ENCODE assay signal across 17 cellular contexts in the genomic region with DNA sequence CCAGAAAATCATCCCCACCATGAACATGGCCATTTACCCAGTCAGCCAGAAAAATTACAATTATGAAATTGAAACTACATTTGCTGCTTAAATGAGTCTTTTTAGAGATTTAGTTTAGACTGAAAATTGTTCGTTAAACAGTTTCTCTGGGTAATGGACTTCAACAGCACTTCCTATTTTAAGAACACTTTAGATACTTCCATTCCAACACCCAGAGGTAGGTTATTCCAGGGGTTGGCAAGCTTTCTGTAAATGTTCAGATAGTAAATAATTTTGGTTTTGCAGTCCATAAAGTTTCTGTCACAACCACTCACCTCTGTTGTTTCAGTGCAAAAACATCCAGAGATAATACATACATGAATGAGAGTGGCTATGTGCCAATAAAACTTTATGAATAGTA. TPM values are rescaled to one million over a fixed set of nuclear protein-coding genes. Genes with fewer than 3 reads are reported as not detected.
A peak's percentile ranks its signal among the peaks of the same experiment; 100 is the strongest.
DNase-seq lines count a peak whose midpoint lies in the region; ATAC-seq and TF ChIP-seq lines count a peak whose summit lies in the region.
"Had no signal": no experiment of that assay in that cellular context is flagged by ENCODE, and none has a peak within 500 bp of the region (broad histone marks: within the 10 kb centered on the region; RNA-seq: fewer than 3 reads in every experiment).

No MANE protein-coding gene starts in this region.

- H3K27me3 ChIP-seq in Karpas-422 (ENCODE audit: low read length): no peaks in the 10 kb centered on the region
- H3K27me3 ChIP-seq in MM.1S (replicated peaks; ENCODE audit: insufficient read depth, low read length): no peaks in the 10 kb centered on the region
- no peaks in the 10 kb centered on the region for H3K27me3 ChIP-seq in endocrine pancreas (ENCODE audit: control insufficient read depth, insufficient read depth, low read length)

- H3K9me2 ChIP-seq in Karpas-422 (replicated peaks; ENCODE audit: insufficient read depth, low read length) (no peaks in the 10 kb centered on the region), MM.1S (replicated peaks; ENCODE audit: insufficient read depth, low read length) (no peaks in the 10 kb centered on the region)

- H3K4me3 Mint-ChIP-seq in naive thymus-derived CD8-positive, alpha-beta T cell: no peak overlapping the region
- H3K4me3 Mint-ChIP-seq: CD4-positive, alpha-beta memory T cell; GM23338; H9 had no signal

- peaks cover 0 to 4% (median 0%) of the 10 kb centered on the region in 3 donors for H3K36me3 Mint-ChIP-seq in naive thymus-derived CD8-positive, alpha-beta T cell
- H3K36me3 Mint-ChIP-seq: CD4-positive, alpha-beta memory T cell had no signal

- H3K9ac ChIP-seq in Karpas-422 (ENCODE audit: low read length): no peak overlapping the region
- H3K9ac ChIP-seq in MM.1S (ENCODE audit: low read length): no peak overlapping the region
- no peak overlapping the region for H3K9ac ChIP-seq in endocrine pancreas (ENCODE audit: control insufficient read depth, insufficient read depth, low read length)

- no peak for TF ChIP-seq CTCF in MM.1S (IDR thresholded peaks at IDR 0.05; ENCODE audit: low read length)

- peak; percentile 26 for DNase-seq in Karpas-422
- peak; percentile 20 for DNase-seq in MM.1S
- DNase-seq in left ventricle myocardium superior: no peak
- no peak for DNase-seq in putamen (ENCODE audit: low spot score)
- no peak for DNase-seq in NCI-H1417 treated with DMSO at 0.1 percent for 48 hours (lab: John Stamatoyannopoulos, UW)
- DNase-seq in naive thymus-derived CD8-positive, alpha-beta T cell: no peak
- DNase-seq: C1 segment of cervical spinal cord; Calu3; CD4-positive, alpha-beta memory T cell; COR-L47; DMS53; DMS79 treated with DMSO at 0.1 percent for 48 hours; GF-D8; H9 had no signal

- H3K27ac Mint-ChIP-seq in naive thymus-derived CD8-positive, alpha-beta T cell: no peak overlapping the region
- H3K27ac Mint-ChIP-seq: CD4-positive, alpha-beta memory T cell; GM23338 had no signal

- H4K20me1 ChIP-seq in Karpas-422 (ENCODE audit: insufficient read depth, low read depth, low read length) (no peaks in the 10 kb centered on the region), MM.1S (ENCODE audit: insufficient read depth, low read length) (no peaks in the 10 kb centered on the region)

- H3K4me1 Mint-ChIP-seq in naive thymus-derived CD8-positive, alpha-beta T cell: no peaks in the 10 kb centered on the region
- H3K4me1 Mint-ChIP-seq: CD4-positive, alpha-beta memory T cell had no signal

- H3K36me3 ChIP-seq in Karpas-422 (ENCODE audit: insufficient read depth, low read length) (no peaks in the 10 kb centered on the region), MM.1S (replicated peaks; ENCODE audit: insufficient read depth, low read length) (no peaks in the 10 kb centered on the region), endocrine pancreas (ENCODE audit: control insufficient read depth, insufficient read depth, low read length) (no peaks in the 10 kb centered on the region)

- intact Hi-C loops in left ventricle myocardium superior (cut with micrococcal nuclease): no loop called here

- peaks cover 0 to 2% (median 0%) of the 10 kb centered on the region in 9 donors for H3K9me3 Mint-ChIP-seq in naive thymus-derived CD8-positive, alpha-beta T cell

- ATAC-seq in left ventricle myocardium superior: peak; percentile 86
- no peak for ATAC-seq in naive thymus-derived CD8-positive, alpha-beta T cell
- ATAC-seq: GM23338, HCT116 had no signal

- H3K79me2 ChIP-seq in Karpas-422 (ENCODE audit: low read length) (no peaks in the 10 kb centered on the region), MM.1S (ENCODE audit: low read length) (no peaks in the 10 kb centered on the region)

- POLR2A ChIA-PET in naive thymus-derived CD8-positive, alpha-beta T cell (lab: Charles Lee): no interaction called here

- peaks cover 23 to 42% (median 27%) of the 10 kb centered on the region in 5 donors for H3K27me3 Mint-ChIP-seq in naive thymus-derived CD8-positive, alpha-beta T cell

- H3F3A ChIP-seq in MM.1S (ENCODE audit: insufficient read depth, low read length): no peaks in the 10 kb centered on the region; the same call in 1 of the 2 replicates

- H3K27ac ChIP-seq in Karpas-422 (ENCODE audit: low read length): no peak overlapping the region
- H3K27ac ChIP-seq in MM.1S (ENCODE audit: low read length): no peak overlapping the region

- H3K4me1 ChIP-seq in Karpas-422 (ENCODE audit: low read length): no peaks in the 10 kb centered on the region
- 0 out of 2 replicates have a peak, but pooled peaks cover 7% of the 10 kb centered on the region for H3K4me1 ChIP-seq in MM.1S (ENCODE audit: low read length)
- H3K4me1 ChIP-seq in endocrine pancreas (ENCODE audit: control insufficient read depth, insufficient read depth, low read length): no peaks in the 10 kb centered on the region

- H3K4me2 ChIP-seq in Karpas-422 (ENCODE audit: low read depth, low read length, poor library complexity, severe bottlenecking): no peak overlapping the region
- H3K4me2 ChIP-seq in MM.1S (ENCODE audit: low read depth, low read length): no peak overlapping the region
- H3K4me2 ChIP-seq: GM23338 had no signal

- H3K9me3 ChIP-seq in Karpas-422 (ENCODE audit: low read length) (no peaks in the 10 kb centered on the region), MM.1S (replicated peaks; ENCODE audit: insufficient read depth, low read length) (no peaks in the 10 kb centered on the region), endocrine pancreas (ENCODE audit: control insufficient read depth, low read length) (no peaks in the 10 kb centered on the region)

- H2AFZ ChIP-seq in Karpas-422 (ENCODE audit: low read length) (no peak overlapping the region), MM.1S (ENCODE audit: low read length) (0 out of 2 replicates have a peak overlapping the region, but pooled peaks have one; percentile 14)
- H2AFZ ChIP-seq: GM23338 had no signal

- H3K4me3 ChIP-seq in Karpas-422 (ENCODE audit: low read length) (no peak overlapping the region), MM.1S (ENCODE audit: low read length) (no peak overlapping the region), endocrine pancreas (ENCODE audit: control insufficient read depth, insufficient read depth, low read length) (peak overlapping the region; percentile 37)
- H3K4me3 ChIP-seq: GM23338 had no signal

RNA-seq across cellular contexts. Expression of a gene that starts 10.2 kb away (rescaled TPM):
- total RNA-seq in Karpas-422 (2014; rRNA removed; shearing (Covaris generic); ENCODE audit: low replicate concordance): not detected in 2 replicates
- total RNA-seq in left ventricle myocardium superior: 1.2 TPM
- not detected for total RNA-seq in naive thymus-derived CD8-positive, alpha-beta T cell
- not detected for polyA plus RNA-seq in naive thymus-derived CD8-positive, alpha-beta T cell
- total RNA-seq: CD4-positive, alpha-beta memory T cell had no signal
- polyA plus RNA-seq: CD4-positive, alpha-beta memory T cell had no signal

Comparison
In these comparisons a context has a peak if more than half of its experiments do, and no peak if none do; other contexts are left out.
1. DNase-seq: peak in Karpas-422 (single experiment) and MM.1S (single experiment); none in left ventricle myocardium superior (single experiment), putamen (single experiment), NCI-H1417 treated with DMSO at 0.1 percent for 48 hours (single experiment) and naive thymus-derived CD8-positive, alpha-beta T cell (0 of 10).